ENCODE assay signal across 29 cellular contexts in the genomic region with DNA sequence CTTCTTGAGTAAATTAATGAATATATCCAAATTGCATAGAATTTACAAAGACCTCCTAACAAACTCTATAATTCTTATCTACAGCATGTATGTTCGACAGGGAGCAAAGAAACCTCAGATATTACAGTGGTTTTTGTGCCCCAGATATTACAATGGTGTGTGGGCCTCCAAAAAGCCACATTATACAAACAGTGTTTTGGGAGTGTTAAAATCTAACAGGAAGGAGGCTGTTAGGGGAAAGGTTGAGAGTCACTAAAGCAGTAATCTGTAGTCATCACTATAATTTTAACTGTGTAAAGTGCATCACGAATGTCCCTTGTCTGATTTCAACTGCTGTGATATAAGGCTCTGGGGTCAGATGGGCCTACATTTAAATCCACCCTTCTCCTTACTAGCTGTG.
"Had no signal": no experiment of that assay in that cellular context is flagged by ENCODE, and none has a peak within 500 bp of the region (broad histone marks: within the 10 kb centered on the region; RNA-seq: fewer than 3 reads in every experiment).

No MANE protein-coding gene starts in this region.

- H3K9me3 ChIP-seq: ascending aorta, body of pancreas, SJCRH30 had no signal

- H3K4me3 ChIP-seq: ascending aorta, body of pancreas, SJCRH30 had no signal

- H3K27ac Mint-ChIP-seq: activated B cell treated with CpG ODN at 0.5 μM for 24 hours; activated naive CD8-positive, alpha-beta T cell treated with anti-CD3 and anti-CD28 coated beads, Interleukin-2, amount 50 U/mL, for 24 hours had no signal

- ATAC-seq: activated naive CD8-positive, alpha-beta T cell treated with anti-CD3 and anti-CD28 coated beads, Interleukin-2, amount 50 U/mL, for 24 hours; body of pancreas; Panc1; SK-N-SH treated with all-trans-retinoic acid at 6 μM for 48 hours had no signal

- H3K4me3 Mint-ChIP-seq: activated B cell treated with CpG ODN at 0.5 μM for 24 hours; activated naive CD8-positive, alpha-beta T cell treated with anti-CD3 and anti-CD28 coated beads, Interleukin-2, amount 50 U/mL, for 24 hours had no signal

- H3K27me3 ChIP-seq: ascending aorta, body of pancreas, SJCRH30 had no signal

- H3K4me1 ChIP-seq: ascending aorta, body of pancreas had no signal

- H3K36me3 ChIP-seq: ascending aorta, SJCRH30 had no signal

- H3K27ac ChIP-seq: ascending aorta, body of pancreas, RWPE1 had no signal

- H3K9me3 Mint-ChIP-seq: activated B cell treated with CpG ODN at 0.5 μM for 24 hours; activated naive CD4-positive, alpha-beta T cell treated with anti-CD3 and anti-CD28 coated beads, Interleukin-2, amount 50 U/mL, for 72 hours had no signal

- DNase-seq: activated B cell treated with CpG ODN at 0.5 μM for 24 hours; activated CD4-positive, alpha-beta T cell treated with anti-CD3 and anti-CD28 coated beads for 1 hour; activated CD4-positive, alpha-beta T cell treated with anti-CD3 and anti-CD28 coated beads, Interleukin-2, amount 10 ng/mL, durations not matched to agents 24 days and 14 days; activated CD4-positive, alpha-beta T cell treated with anti-CD3 and anti-CD28 coated beads, Interleukin-2, amount 50 U/mL, for 48 hours; activated CD8-positive, alpha-beta memory T cell treated with anti-CD3 and anti-CD28 coated beads, Interleukin-2, amount 50 U/mL, for 48 hours; activated effector memory CD4-positive, alpha-beta T cell treated with anti-CD3 and anti-CD28 coated beads, Interleukin-2, amount 50 U/mL, for 16 hours; activated naive CD4-positive, alpha-beta T cell treated with Interleukin-2 at 50 U/mL for 16 hours; activated naive CD8-positive, alpha-beta T cell treated with anti-CD3 and anti-CD28 coated beads, Interleukin-2, amount 50 U/mL, for 24 hours; activated T-cell treated with anti-CD3 and anti-CD28 coated beads, Interleukin-2, amount 50 U/mL, for 1 hour; amniotic stem cell; body of pancreas; KBM-7; NCI-H1092; NCI-H1417; NCI-H1930; NCI-H2107; NCI-H2171 treated with DMSO at 0.1 percent for 48 hours; NCI-H226; NK-92 treated with Interleukin-12 subunit alpha and Interleukin-12 subunit beta, amount 100 ng/mL, for 24 hours; OCI-M1; Right ventricle myocardium superior; SJCRH30; SW 1271; T1000 had no signal

- H3K4me1 Mint-ChIP-seq: activated B cell treated with CpG ODN at 0.5 μM for 24 hours had no signal
